22 cellular contexts compared by ENCODE assay signal in the genomic region with DNA sequence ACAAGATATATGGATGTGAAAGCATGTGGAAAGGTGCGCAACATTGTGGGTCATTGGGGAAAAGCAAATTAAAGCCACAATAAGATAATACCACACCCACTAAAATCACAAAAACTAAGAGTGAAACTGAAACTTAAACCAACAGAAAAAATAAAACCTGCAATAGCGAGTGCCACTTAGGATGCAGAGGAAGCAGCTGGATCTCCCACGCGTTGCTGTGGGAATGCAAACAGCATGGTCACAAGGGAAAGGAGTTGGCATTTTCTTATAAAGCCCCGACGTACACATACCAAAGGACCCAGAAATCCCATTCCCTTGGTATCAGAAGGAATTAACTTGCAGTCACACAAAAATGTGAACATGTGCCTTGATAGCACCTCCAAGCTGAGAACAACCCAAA.
DNase-seq lines count a peak whose midpoint lies in the region; FAIRE-seq and TF ChIP-seq lines count a peak whose summit lies in the region.
"Had no signal": no experiment of that assay in that cellular context is flagged by ENCODE, and none has a peak within 500 bp of the region (broad histone marks: within the 10 kb centered on the region; RNA-seq: fewer than 3 reads in every experiment).

No MANE protein-coding gene starts in this region.

- no peak overlapping the region for H2BK120ac ChIP-seq in trophoblast cell (ENCODE audit: insufficient read depth, low read length, poor library complexity)

- DNase-seq in activated CD4-positive, alpha-beta memory T cell treated with anti-CD3 and anti-CD28 coated beads, Interleukin-2, amount 10 ng/mL, durations not matched to agents 7 days and 5 days: no peak
- no peak for DNase-seq in activated CD4-positive, alpha-beta memory T cell treated with anti-CD3 and anti-CD28 coated beads for 36 hours
- peak; percentile 6 for DNase-seq in KBM-7
- DNase-seq in astrocyte of the spinal cord (ENCODE audit: low read depth, low spot score): peak; percentile 23
- DNase-seq in small intestine: peak; percentile 20
- DNase-seq in trophoblast cell: no peak
- no peak for DNase-seq in HTR-8/SVneo (ENCODE audit: insufficient read length, low spot score)
- DNase-seq in effector CD4-positive, alpha-beta T cell: no peak
- DNase-seq: activated CD4-positive, alpha-beta T cell treated with anti-CD3 and anti-CD28 coated beads, Interleukin-2, amount 50 U/mL, for 48 hours; anterior cingulate cortex; Calu3; foreskin melanocyte; H7; left ventricle myocardium inferior; MG63; NCI-H2029; NCI-H524 treated with DMSO at 0.1 percent for 48 hours; ovary; transverse colon had no signal

- peak overlapping the region; percentile 24 for H3K4me3 Mint-ChIP-seq in activated CD4-positive, alpha-beta memory T cell treated with anti-CD3 and anti-CD28 coated beads, Interleukin-2, amount 10 ng/mL, durations not matched to agents 7 days and 5 days
- H3K4me3 Mint-ChIP-seq in activated CD4-positive, alpha-beta memory T cell treated with anti-CD3 and anti-CD28 coated beads for 36 hours: no peak overlapping the region

- H4K12ac ChIP-seq in trophoblast cell (ENCODE audit: low read depth, low read length): no peak overlapping the region

- in situ Hi-C loops in KBM-7 (cut with MboI; ENCODE audit: low pct_unique_long_range_greater_than_20kb, low sequenced_read_pairs): no loop called here
- in situ Hi-C loops in astrocyte of the spinal cord (cut with HindIII; ENCODE audit: low sequenced_read_pairs): no loop called here

- H3K36me3 ChIP-seq in small intestine (ENCODE audit: control insufficient read depth in 2 of 2, insufficient read depth in 2 of 2, low read length in 2 of 2) (no peaks in the 10 kb centered on the region), trophoblast cell (ENCODE audit: control insufficient read depth in 1 of 2, insufficient read depth in 2 of 2, low read length in 2 of 2) (no peaks in the 10 kb centered on the region)
- H3K36me3 ChIP-seq: left ventricle myocardium inferior, MG63, ovary, transverse colon had no signal

- H3K23ac ChIP-seq in trophoblast cell (ENCODE audit: low read length): no peak overlapping the region

- H3K27ac ChIP-seq in small intestine (ENCODE audit: low read depth in 1 of 2, low read length in 1 of 2): no peak overlapping the region
- no peak overlapping the region for H3K27ac ChIP-seq in trophoblast cell (ENCODE audit: low read depth, low read length)
- H3K27ac ChIP-seq: left ventricle myocardium inferior, ovary, skin epidermis, transverse colon had no signal

- H2AK5ac ChIP-seq in trophoblast cell (ENCODE audit: low read length): no peak overlapping the region

- CTCF ChIA-PET in activated CD4-positive, alpha-beta memory T cell treated with anti-CD3 and anti-CD28 coated beads, Interleukin-2, amount 10 ng/mL, durations not matched to agents 7 days and 5 days (lab: Charles Lee): no interaction called here
- CTCF ChIA-PET in activated CD4-positive, alpha-beta memory T cell treated with anti-CD3 and anti-CD28 coated beads for 36 hours (lab: Charles Lee): no interaction called here

- H3K4me3 ChIP-seq in astrocyte of the spinal cord (ENCODE audit: low read depth, low read length): no peak overlapping the region
- H3K4me3 ChIP-seq in small intestine (ENCODE audit: low read depth in 1 of 2, low read length in 2 of 2): no peak overlapping the region
- no peak overlapping the region for H3K4me3 ChIP-seq in trophoblast cell (ENCODE audit: low read depth, low read length)
- H3K4me3 ChIP-seq: left ventricle myocardium inferior, MG63, ovary, skin epidermis had no signal

- no peaks in the 10 kb centered on the region for H3K79me2 ChIP-seq in trophoblast cell (ENCODE audit: control insufficient read depth, insufficient read depth, low read length, poor library complexity)

- FAIRE-seq in small intestine (lab: Jason Lieb, UNC): no peak
- no peak for FAIRE-seq in HTR-8/SVneo (lab: Jason Lieb, UNC)
- FAIRE-seq: GM18507 had no signal

- WGBS in small intestine, 3 donors: 4 to 26% (median 9%) methylated on average over 6 of the region's 6 CpGs
- no CpG with 5 or more reads among the region's 6 CpGs for WGBS in trophoblast cell (ENCODE audit: extremely low coverage, insufficient coverage, insufficient read length)

- H3K4me1 Mint-ChIP-seq in activated CD4-positive, alpha-beta memory T cell treated with anti-CD3 and anti-CD28 coated beads, Interleukin-2, amount 10 ng/mL, durations not matched to agents 7 days and 5 days: peaks cover 11% of the 10 kb centered on the region
- peaks cover 14% of the 10 kb centered on the region for H3K4me1 Mint-ChIP-seq in activated CD4-positive, alpha-beta memory T cell treated with anti-CD3 and anti-CD28 coated beads for 36 hours (ENCODE audit: low read depth)

- no peaks in the 10 kb centered on the region for H3K79me1 ChIP-seq in trophoblast cell (ENCODE audit: low read length)

- no peaks in the 10 kb centered on the region for H3K9me3 Mint-ChIP-seq in activated CD4-positive, alpha-beta memory T cell treated with anti-CD3 and anti-CD28 coated beads, Interleukin-2, amount 10 ng/mL, durations not matched to agents 7 days and 5 days
- H3K9me3 Mint-ChIP-seq in activated CD4-positive, alpha-beta memory T cell treated with anti-CD3 and anti-CD28 coated beads for 36 hours: no peaks in the 10 kb centered on the region
- H3K9me3 Mint-ChIP-seq: activated T-helper 2 cell treated with anti-CD3 and anti-CD28 coated beads, Interferon-gamma antibody, Interleukin-2, Interleukin-4, amounts not matched to agents 10 μg/mL and 5 μg/mL and 100 μg/mL, durations not matched to agents 14 hours and 24 hours and 36 hours had no signal

- H4K8ac ChIP-seq in trophoblast cell (ENCODE audit: low read depth, low read length): no peak overlapping the region

- no peak overlapping the region for H2BK12ac ChIP-seq in trophoblast cell (ENCODE audit: low read length)

- H3K36me3 Mint-ChIP-seq in activated CD4-positive, alpha-beta memory T cell treated with anti-CD3 and anti-CD28 coated beads, Interleukin-2, amount 10 ng/mL, durations not matched to agents 7 days and 5 days (ENCODE audit: low read depth): no peaks in the 10 kb centered on the region
- no peaks in the 10 kb centered on the region for H3K36me3 Mint-ChIP-seq in activated CD4-positive, alpha-beta memory T cell treated with anti-CD3 and anti-CD28 coated beads for 36 hours

- H3K9me3 ChIP-seq in small intestine (ENCODE audit: control insufficient read depth, low read depth): no peaks in the 10 kb centered on the region
- H3K9me3 ChIP-seq in trophoblast cell (ENCODE audit: insufficient read depth, low read depth, low read length): peaks cover 24% of the 10 kb centered on the region
- H3K9me3 ChIP-seq: left ventricle myocardium inferior, MG63, ovary, transverse colon had no signal

- no peak overlapping the region for H3K9ac ChIP-seq in trophoblast cell (ENCODE audit: low read length)

- peaks cover 8% of the 10 kb centered on the region for H3K27me3 Mint-ChIP-seq in activated CD4-positive, alpha-beta memory T cell treated with anti-CD3 and anti-CD28 coated beads, Interleukin-2, amount 10 ng/mL, durations not matched to agents 7 days and 5 days
- H3K27me3 Mint-ChIP-seq in activated CD4-positive, alpha-beta memory T cell treated with anti-CD3 and anti-CD28 coated beads for 36 hours: peaks cover 1% of the 10 kb centered on the region

- no peak overlapping the region for H3K18ac ChIP-seq in trophoblast cell (ENCODE audit: low read length)

- no peak overlapping the region for H3K4me2 ChIP-seq in trophoblast cell (ENCODE audit: low read length)

- H2BK5ac ChIP-seq in trophoblast cell (ENCODE audit: low read depth, low read length, poor library complexity): no peak overlapping the region

- H3K4ac ChIP-seq in trophoblast cell (ENCODE audit: low read depth, low read length): no peak overlapping the region

- H3K27me3 ChIP-seq in small intestine (ENCODE audit: control insufficient read depth in 2 of 2, insufficient read depth in 2 of 2, low read length in 2 of 2) (no peaks in the 10 kb centered on the region), trophoblast cell (ENCODE audit: insufficient read depth, low read length) (no peaks in the 10 kb centered on the region)
- H3K27me3 ChIP-seq: MG63, ovary had no signal

- H3K27ac Mint-ChIP-seq in activated CD4-positive, alpha-beta memory T cell treated with anti-CD3 and anti-CD28 coated beads, Interleukin-2, amount 10 ng/mL, durations not matched to agents 7 days and 5 days: no peak overlapping the region
- no peak overlapping the region for H3K27ac Mint-ChIP-seq in activated CD4-positive, alpha-beta memory T cell treated with anti-CD3 and anti-CD28 coated beads for 36 hours
- H3K27ac Mint-ChIP-seq: activated T-helper 2 cell treated with anti-CD3 and anti-CD28 coated beads, Interferon-gamma antibody, Interleukin-2, Interleukin-4, amounts not matched to agents 10 μg/mL and 5 μg/mL and 100 μg/mL, durations not matched to agents 14 hours and 24 hours and 36 hours had no signal

- no peak overlapping the region for H3K14ac ChIP-seq in trophoblast cell (ENCODE audit: low read length)

- H2AFZ ChIP-seq in trophoblast cell (ENCODE audit: insufficient read depth, low read length, poor library complexity): no peak overlapping the region

- intact Hi-C loops in activated CD4-positive, alpha-beta memory T cell treated with anti-CD3 and anti-CD28 coated beads for 36 hours (cut with micrococcal nuclease): no loop called here

- H3K4me1 ChIP-seq in small intestine (ENCODE audit: control insufficient read depth in 2 of 2, insufficient read depth in 1 of 2, low read depth in 1 of 2, low read length in 1 of 2) (no peaks in the 10 kb centered on the region), trophoblast cell (ENCODE audit: control insufficient read depth in 1 of 2, insufficient read depth in 2 of 2, low read length in 2 of 2) (no peaks in the 10 kb centered on the region)
- H3K4me1 ChIP-seq: left ventricle myocardium inferior had no signal

- no peak overlapping the region for H4K91ac ChIP-seq in trophoblast cell (ENCODE audit: low read depth, low read length)

- no peak for TF ChIP-seq CTCF in astrocyte of the spinal cord (IDR thresholded peaks at IDR 0.05; ENCODE audit: low read depth, low read length)

- POLR2A ChIA-PET in activated CD4-positive, alpha-beta memory T cell treated with anti-CD3 and anti-CD28 coated beads, Interleukin-2, amount 10 ng/mL, durations not matched to agents 7 days and 5 days (lab: Charles Lee): no interaction called here
- POLR2A ChIA-PET in activated CD4-positive, alpha-beta memory T cell treated with anti-CD3 and anti-CD28 coated beads for 36 hours (lab: Charles Lee): no interaction called here

Comparison
In these comparisons a context has a peak if more than half of its experiments do, and no peak if none do; other contexts are left out.
1. DNase-seq: peak in KBM-7 (single experiment), astrocyte of the spinal cord (single experiment) and small intestine (single experiment); none in activated CD4-positive, alpha-beta memory T cell treated with anti-CD3 and anti-CD28 coated beads, Interleukin-2, amount 10 ng/mL, durations not matched to agents 7 days and 5 days (single experiment), activated CD4-positive, alpha-beta memory T cell treated with anti-CD3 and anti-CD28 coated beads for 36 hours (single experiment), trophoblast cell (0 of 2), HTR-8/SVneo (single experiment) and effector CD4-positive, alpha-beta T cell (single experiment).